Comparison of ENCODE assay signal across 32 cellular contexts in the genomic region with DNA sequence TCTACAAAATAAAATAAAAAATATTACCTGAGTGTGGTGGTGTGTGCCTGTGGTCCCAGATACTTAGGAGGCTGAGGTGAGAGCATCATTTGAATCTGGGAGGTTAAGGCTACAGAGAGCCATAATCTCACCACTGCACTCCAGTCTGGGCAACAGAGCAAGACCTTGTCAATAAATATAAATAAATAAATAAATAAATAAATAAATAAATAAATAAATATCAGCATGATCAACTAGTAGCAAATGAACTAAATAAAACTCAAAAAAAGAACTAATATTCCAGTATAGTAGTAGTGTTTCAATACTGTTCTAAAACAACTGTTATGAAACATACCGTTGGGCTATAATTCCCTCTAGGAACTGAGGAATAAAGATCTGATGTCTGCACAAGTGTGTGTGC.
"Had no signal": no experiment of that assay in that cellular context is flagged by ENCODE, and none has a peak within 500 bp of the region (broad histone marks: within the 10 kb centered on the region; RNA-seq: fewer than 3 reads in every experiment).

No MANE protein-coding gene starts in this region.

- FAIRE-seq: astrocyte, bronchial epithelial cell had no signal

- DNase-seq: activated effector memory CD4-positive, alpha-beta T cell treated with anti-CD3 and anti-CD28 coated beads, Interleukin-2, amount 50 U/mL, for 16 hours; activated effector memory CD4-positive, alpha-beta T cell treated with Interleukin-2 at 50 U/mL for 16 hours; activated gamma-delta T cell; activated gamma-delta T cell treated with Interleukin-2 at 50 U/mL for 16 hours; activated naive CD4-positive, alpha-beta T cell; activated naive CD4-positive, alpha-beta T cell treated with anti-CD3 and anti-CD28 coated beads for 36 hours; activated naive CD4-positive, alpha-beta T cell treated with anti-CD3 and anti-CD28 coated beads, Interleukin-2, amount 10 ng/mL, durations not matched to agents 7 days and 5 days; activated naive CD4-positive, alpha-beta T cell treated with anti-CD3 and anti-CD28 coated beads, Interleukin-2, amount 50 U/mL, for 16 hours; activated naive CD4-positive, alpha-beta T cell treated with Interleukin-2 at 50 U/mL for 16 hours; activated naive CD8-positive, alpha-beta T cell treated with anti-CD3 and anti-CD28 coated beads for 36 hours; activated naive CD8-positive, alpha-beta T cell treated with anti-CD3 and anti-CD28 coated beads, Interleukin-2, amount 10 ng/mL, durations not matched to agents 7 days and 5 days; activated naive CD8-positive, alpha-beta T cell treated with anti-CD3 and anti-CD28 coated beads, Interleukin-2, amount 50 U/mL, for 24 hours; activated T-cell treated with anti-CD3 and anti-CD28 coated beads, Interleukin-2, amount 50 U/mL, for 4 hours; activated T-cell treated with anti-CD3 and anti-CD28 coated beads, Interleukin-2, amount 50 U/mL, for 48 hours; activated T-cell treated with anti-CD3 and anti-CD28 coated beads, Interleukin-2, amount 50 U/mL, for 72 hours; adrenal gland; amniotic stem cell; amygdala; anterior cingulate cortex; aorta; body of pancreas; brain microvascular endothelial cell; caudate nucleus; central memory CD4-positive, alpha-beta T cell; cerebellar nuclear complex had no signal

- H3K9me3 ChIP-seq: adrenal gland, ascending aorta, body of pancreas, breast epithelium had no signal

- H3K4me1 ChIP-seq: adrenal gland, ascending aorta, body of pancreas, breast epithelium had no signal

- H3K4me3 ChIP-seq: adrenal gland, ascending aorta, body of pancreas, breast epithelium, cardiac muscle cell had no signal

- H3K36me3 ChIP-seq: adrenal gland, ascending aorta, brain microvascular endothelial cell, breast epithelium, cardiac muscle cell had no signal

- H3K27ac ChIP-seq: adrenal gland, ascending aorta, body of pancreas, brain microvascular endothelial cell, breast epithelium, cardiac muscle cell had no signal

- ATAC-seq: activated naive CD4-positive, alpha-beta T cell treated with anti-CD3 and anti-CD28 coated beads, Interleukin-2, amount 50 U/mL, for 72 hours; activated naive CD8-positive, alpha-beta T cell treated with anti-CD3 and anti-CD28 coated beads, Interleukin-2, amount 50 U/mL, for 24 hours; activated T-cell treated with anti-CD3 and anti-CD28 coated beads, Interleukin-2, amount 50 U/mL, for 4 hours; activated T-cell treated with anti-CD3 and anti-CD28 coated beads, Interleukin-2, amount 50 U/mL, for 72 hours; activated T-helper 17 cell treated with anti-CD3 and anti-CD28 coated beads, Interleukin-2, amount 50 U/mL, for 72 hours; body of pancreas had no signal
